22 cellular contexts compared by ENCODE assay signal in the genomic region with DNA sequence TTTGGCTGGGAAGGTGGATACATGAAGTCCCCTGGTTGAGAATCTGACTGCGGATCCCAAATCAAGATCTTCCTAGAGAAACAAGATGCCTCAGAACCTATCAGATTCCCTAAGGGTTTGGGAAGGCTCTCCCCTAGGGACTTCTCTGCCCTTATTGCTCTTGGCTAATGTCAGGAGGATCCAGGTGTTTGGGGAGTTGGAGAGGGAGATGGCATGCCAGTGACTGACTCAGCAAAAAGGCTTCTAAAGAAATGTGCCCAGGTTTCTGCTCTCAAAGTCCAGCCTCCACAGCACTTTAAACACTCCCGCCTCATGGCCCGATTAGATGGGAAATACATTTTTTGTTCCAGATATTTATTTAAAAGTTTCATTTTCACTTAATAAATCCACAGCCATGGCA.
DNase-seq lines count a peak whose midpoint lies in the region; ATAC-seq, FAIRE-seq and TF ChIP-seq lines count a peak whose summit lies in the region.
"Had no signal": no experiment of that assay in that cellular context is flagged by ENCODE, and none has a peak within 500 bp of the region (broad histone marks: within the 10 kb centered on the region; RNA-seq: fewer than 3 reads in every experiment).

No MANE protein-coding gene starts in this region.

- no peak for TF ChIP-seq RAD21 in HepG2 (CRISPR knock-in tag; IDR thresholded peaks at IDR 0.05)

- intact Hi-C loops in HepG2 (cut with micrococcal nuclease; ENCODE audit: unreplicated experiment), result no loop called here
- intact Hi-C loops in right lobe of liver (cut with DNase I), result no loop called here
- intact Hi-C loops in esophagus muscularis mucosa (cut with DNase I), result no loop called here

- H3F3A ChIP-seq in GM23338 (replicated peaks; ENCODE audit: low read depth), result no peaks in the 10 kb centered on the region

- H3K9me3 Mint-ChIP-seq in GM23338, result no peaks in the 10 kb centered on the region
- H3K9me3 Mint-ChIP-seq: CD4-positive, alpha-beta T cell; CD8-positive, alpha-beta T cell had no signal

- H3K36me3 ChIP-seq in HepG2 (replicated peaks in 1 of 2; ENCODE audit: control insufficient read depth in 1 of 2, insufficient read depth in 2 of 2, low read length in 2 of 2) (no peaks in the 10 kb centered on the region), right lobe of liver (no peaks in the 10 kb centered on the region), GM23338 (ENCODE audit: insufficient read depth) (no peaks in the 10 kb centered on the region), esophagus muscularis mucosa (no peaks in the 10 kb centered on the region)
- H3K36me3 ChIP-seq: BLaER1 treated with 17β-estradiol and CSF1 and Interleukin-3, amounts not matched to agents 10 nM and 100 nM had no signal

- H3K4me3 Mint-ChIP-seq in GM23338, result no peak overlapping the region
- H3K4me3 Mint-ChIP-seq: B cell; CD4-positive, alpha-beta T cell; CD8-positive, alpha-beta T cell had no signal

- TF ChIP-seq CTCF in HepG2 (CRISPR knock-in tag; IDR thresholded peaks at IDR 0.05), result no peak
- no peak for TF ChIP-seq CTCF in right lobe of liver (IDR thresholded peaks at IDR 0.05)
- no peak for TF ChIP-seq CTCF in GM23338 (conservative IDR thresholded peaks at IDR 0.05; ENCODE audit: low read depth in 2 of 2)
- no peak for TF ChIP-seq CTCF in esophagus muscularis mucosa (IDR thresholded peaks at IDR 0.05)

- no peaks in the 10 kb centered on the region for H4K20me1 ChIP-seq in HepG2 (ENCODE audit: insufficient read depth, low read length)
- no peaks in the 10 kb centered on the region for H4K20me1 ChIP-seq in GM23338 (replicated peaks; ENCODE audit: insufficient read depth)
- H4K20me1 ChIP-seq: BLaER1 treated with 17β-estradiol and CSF1 and Interleukin-3, amounts not matched to agents 10 nM and 100 nM had no signal

- TF ChIP-seq EP300 in HepG2 (IDR thresholded peaks at IDR 0.05; ENCODE audit: low read depth in 2 of 2, low read length in 2 of 2) (no peak), HepG2 (CRISPR knock-in tag; IDR thresholded peaks at IDR 0.05; ENCODE audit: borderline replicate concordance) (no peak), esophagus muscularis mucosa (IDR thresholded peaks at IDR 0.05) (no peak)

- peak overlapping the region; percentile 52; the same call in 1 of the 2 replicates for H3K27ac Mint-ChIP-seq in GM23338
- H3K27ac Mint-ChIP-seq: B cell; CD4-positive, alpha-beta T cell; CD8-positive, alpha-beta T cell had no signal

- no TSS peak for BruUV-seq in HepG2 (replicated peaks; lab: Mats Ljungman, UMichigan)

- POLR2A ChIA-PET in HepG2 (lab: Yijun Ruan, JAX), result no interaction called here

- CTCF ChIA-PET in HepG2 (lab: Yijun Ruan, JAX; ENCODE audit: low intra/inter-chr PET ratio, low total read pairs), result no interaction called here

- H3K9me3 ChIP-seq in HepG2 (ENCODE audit: low read length) (no peaks in the 10 kb centered on the region), right lobe of liver (no peaks in the 10 kb centered on the region), esophagus muscularis mucosa (peaks cover 0 to 3% (median 0%) of the 10 kb centered on the region in 4 donors)
- H3K9me3 ChIP-seq: BLaER1 treated with 17β-estradiol and CSF1 and Interleukin-3, amounts not matched to agents 10 nM and 100 nM; Caco-2 had no signal

- TF ChIP-seq POLR2A in HepG2 (IDR thresholded peaks at IDR 0.05; ENCODE audit: insufficient read depth in 1 of 2, low read depth in 2 of 2, low read length in 2 of 2) (no peak), right lobe of liver (IDR thresholded peaks at IDR 0.05) (no peak), esophagus muscularis mucosa (IDR thresholded peaks at IDR 0.05; ENCODE audit: low read depth) (no peak)

- H3K27me3 Mint-ChIP-seq in GM23338 (ENCODE audit: insufficient read depth, low read depth, poor library complexity), result no peaks in the 10 kb centered on the region
- H3K27me3 Mint-ChIP-seq: B cell; CD4-positive, alpha-beta T cell had no signal

- no peak for DNase-seq in HepG2 (ENCODE audit: low spot score)
- no peak for DNase-seq in right lobe of liver
- DNase-seq in GM23338 (ENCODE audit: low spot score), result no peak
- DNase-seq in esophagus muscularis mucosa (ENCODE audit: extremely low spot score), result peak; percentile 75
- DNase-seq in activated CD8-positive, alpha-beta memory T cell treated with anti-CD3 and anti-CD28 coated beads, Interleukin-2, amount 50 U/mL, for 4 hours, result no peak
- DNase-seq: 8988T; AML-193; Caco-2; Calu3; CD4-positive, alpha-beta T cell; CD8-positive, alpha-beta T cell; DMS79 treated with DMSO at 0.1 percent for 48 hours; GF-D8 had no signal

- H3K4me1 ChIP-seq in HepG2 (ENCODE audit: insufficient read depth, low read length), result no peaks in the 10 kb centered on the region
- H3K4me1 ChIP-seq in right lobe of liver, result no peaks in the 10 kb centered on the region
- no peaks in the 10 kb centered on the region for H3K4me1 ChIP-seq in GM23338 (ENCODE audit: insufficient read depth)
- H3K4me1 ChIP-seq in esophagus muscularis mucosa, result no peaks in the 10 kb centered on the region
- H3K4me1 ChIP-seq: BLaER1 treated with 17β-estradiol and CSF1 and Interleukin-3, amounts not matched to agents 10 nM and 100 nM; Caco-2 had no signal

- H3K27ac ChIP-seq in HepG2 (ENCODE audit: extremely low read length, insufficient read depth, low read length), result no peak overlapping the region
- no peak overlapping the region for H3K27ac ChIP-seq in right lobe of liver
- H3K27ac ChIP-seq in GM23338 (ENCODE audit: low read depth), result no peak overlapping the region
- H3K27ac ChIP-seq in esophagus muscularis mucosa (replicated peaks in 1 of 4), result no peak overlapping the region
- H3K27ac ChIP-seq: BLaER1 treated with 17β-estradiol and CSF1 and Interleukin-3, amounts not matched to agents 10 nM and 100 nM; C4-2B had no signal

- no peak for FAIRE-seq in HepG2 (lab: Jason Lieb, UNC)
- FAIRE-seq: A204.1, D721Med, G401.6, GM12891, GM19239 had no signal

- H3K36me3 Mint-ChIP-seq in GM23338 (ENCODE audit: low read depth), result no peaks in the 10 kb centered on the region
- H3K36me3 Mint-ChIP-seq: CD8-positive, alpha-beta T cell had no signal

- H3K79me2 ChIP-seq in HepG2 (ENCODE audit: insufficient read depth, low read length), result no peaks in the 10 kb centered on the region
- no peaks in the 10 kb centered on the region for H3K79me2 ChIP-seq in GM23338 (replicated peaks; ENCODE audit: insufficient read depth)

- H3K9me2 ChIP-seq in GM23338 (ENCODE audit: insufficient read depth), result 0 out of 2 replicates have a peak, but pooled peaks cover 2% of the 10 kb centered on the region

- H2AFZ ChIP-seq in HepG2 (ENCODE audit: low read length), result no peak overlapping the region
- H2AFZ ChIP-seq in GM23338, result no peak overlapping the region

- no peak overlapping the region for H3K4me2 ChIP-seq in HepG2 (ENCODE audit: low read depth, low read length)
- no peak overlapping the region for H3K4me2 ChIP-seq in GM23338
- H3K4me2 ChIP-seq: BLaER1 treated with 17β-estradiol and CSF1 and Interleukin-3, amounts not matched to agents 10 nM and 100 nM had no signal

- 57% methylated on average over 3 of the region's 3 CpGs for WGBS in HepG2 (ENCODE audit: low lambda C conversion rate)
- WGBS in right lobe of liver (ENCODE audit: insufficient coverage, low coverage, low lambda C conversion rate, missing lambda C conversion rate), result 94% methylated on average over 2 of the region's 3 CpGs
- WGBS in esophagus muscularis mucosa, result 92% methylated on average over 3 of the region's 3 CpGs

- ATAC-seq in HepG2 (no peak), right lobe of liver (no peak), GM23338 (no peak), HG03442 (IDR thresholded peaks at IDR 0.05; ENCODE audit: unreplicated experiment) (no peak)
- ATAC-seq: CD8-positive, alpha-beta T cell had no signal

- no peak overlapping the region for H3K9ac ChIP-seq in HepG2 (ENCODE audit: insufficient read depth, low read depth, low read length)
- H3K9ac ChIP-seq: BLaER1 treated with 17β-estradiol and CSF1 and Interleukin-3, amounts not matched to agents 10 nM and 100 nM had no signal

- no peak overlapping the region for H3K4me3 ChIP-seq in HepG2 (replicated peaks in 1 of 3; ENCODE audit: insufficient read depth in 1 of 3, low read depth in 2 of 3, low read length in 3 of 3)
- no peak overlapping the region for H3K4me3 ChIP-seq in right lobe of liver
- H3K4me3 ChIP-seq in GM23338, result no peak overlapping the region
- H3K4me3 ChIP-seq in esophagus muscularis mucosa, result no peak overlapping the region
- H3K4me3 ChIP-seq: BLaER1 treated with 17β-estradiol and CSF1 and Interleukin-3, amounts not matched to agents 10 nM and 100 nM had no signal

- in situ Hi-C loops in HepG2 (cut with HindIII; ENCODE audit: extremely low pct_ligation_motif_present, low pct_unique_long_range_greater_than_20kb), result no loop called here

- no peaks in the 10 kb centered on the region for H3K4me1 Mint-ChIP-seq in GM23338
- H3K4me1 Mint-ChIP-seq: B cell had no signal

- H3K27me3 ChIP-seq in HepG2 (ENCODE audit: control insufficient read depth in 1 of 2, insufficient read depth in 2 of 2, low read length in 2 of 2) (no peaks in the 10 kb centered on the region), right lobe of liver (no peaks in the 10 kb centered on the region), GM23338 (ENCODE audit: insufficient read depth) (no peaks in the 10 kb centered on the region), esophagus muscularis mucosa (no peaks in the 10 kb centered on the region)
- H3K27me3 ChIP-seq: BLaER1 treated with 17β-estradiol and CSF1 and Interleukin-3, amounts not matched to agents 10 nM and 100 nM had no signal

TF ChIP-seq in HepG2, 621 proteins besides CTCF, POLR2A, EP300 and RAD21:
- peak; percentile 79 for TF ChIP-seq MAFF (IDR thresholded peaks at IDR 0.05; ENCODE audit: low read depth, low read length)
- peak; percentile 68 to 87 for TF ChIP-seq MAFK (conservative IDR thresholded peaks at IDR 0.05 in 1 of 2, IDR thresholded peaks at IDR 0.05 in 1 of 2; ENCODE audit: low read length in 2 of 2)
- TF ChIP-seq CENPT (CRISPR knock-in tag; IDR thresholded peaks at IDR 0.05; ENCODE audit: low read depth), result no peak

TF ChIP-seq in GM23338, 12 proteins besides CTCF, POLR2A, EP300 and RAD21:
- TF ChIP-seq EZH2 (IDR thresholded peaks at IDR 0.05; ENCODE audit: low read depth, unreplicated experiment) (no peak), ZNF331 (CRISPR knock-in tag; IDR thresholded peaks at IDR 0.05; ENCODE audit: low read depth) (no peak)
